Comparison of ENCODE assay signal across 15 cellular contexts in the genomic region with DNA sequence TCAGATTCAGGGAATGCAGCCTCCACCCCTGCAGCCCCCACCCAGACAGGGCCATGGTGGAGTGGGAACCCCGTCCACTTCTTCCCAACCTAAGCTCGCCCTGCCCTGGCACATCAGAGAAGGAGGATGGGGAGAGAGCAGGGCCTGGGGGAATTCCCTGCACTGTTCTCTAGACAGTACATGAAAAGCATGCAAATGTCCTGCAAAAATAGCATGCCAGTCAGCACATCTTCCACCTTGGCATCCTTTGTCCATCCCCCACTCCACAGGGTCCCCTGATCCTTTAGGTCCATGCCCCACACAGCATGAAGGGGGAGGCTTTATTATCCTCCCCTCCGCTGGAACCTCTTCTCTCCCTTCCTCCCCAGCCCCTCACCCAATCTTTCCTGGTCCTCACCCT. TPM values are rescaled to one million over a fixed set of nuclear protein-coding genes. Genes with fewer than 3 reads are reported as not detected.
DNase-seq lines count a peak whose midpoint lies in the region; ATAC-seq and TF ChIP-seq lines count a peak whose summit lies in the region.
"Had no signal": no experiment of that assay in that cellular context is flagged by ENCODE, and none has a peak within 500 bp of the region (broad histone marks: within the 10 kb centered on the region; RNA-seq: fewer than 3 reads in every experiment).

No MANE protein-coding gene starts in this region.

- no peak for TF ChIP-seq CTCF in GM12865 (IDR thresholded peaks at IDR 0.05; ENCODE audit: insufficient read depth, low read depth, low read length, missing control alignments)

- peak; percentile 73 for ATAC-seq in GM19023 (IDR thresholded peaks at IDR 0.05; ENCODE audit: unreplicated experiment)
- ATAC-seq in HG02610 (IDR thresholded peaks at IDR 0.05; ENCODE audit: unreplicated experiment) = peak; percentile 92
- peak; percentile 75 for ATAC-seq in HG03565 (IDR thresholded peaks at IDR 0.05; ENCODE audit: unreplicated experiment)

- no peak overlapping the region for H3K4me3 ChIP-seq in GM12865 (ENCODE audit: low read depth, low read length)
- H3K4me3 ChIP-seq: PC-9, thoracic aorta had no signal

- DNase-seq in GM12865 (ENCODE audit: low read depth) (peak; percentile 53), SK-N-DZ (ENCODE audit: low spot score) (no peak), GDM1 (lab: John Stamatoyannopoulos, UW) (no peak), GM03348 (ENCODE audit: low spot score) (no peak)
- no peak for DNase-seq in central memory CD4-positive, alpha-beta T cell
- DNase-seq: erythroblast, NCI-H2081 treated with DMSO at 0.1 percent for 48 hours, PC-9, T1000 had no signal

RNA-seq across cellular contexts. Expression of a gene that starts 35.0 kb away (rescaled TPM):
- polyA plus RNA-seq in SK-N-DZ (2014; cell fraction: cytosol; rRNA removed) = 0.03 and 0.13 TPM in 2 replicates
- polyA plus RNA-seq in SK-N-DZ (2014; cell fraction: nucleus; rRNA removed) = not detected in 2 replicates
- polyA plus RNA-seq: BJ, IgD-negative memory B cell had no signal

RNA-seq across cellular contexts. Expression of a gene that starts 52.0 kb away (rescaled TPM):
- polyA plus RNA-seq in SK-N-DZ (2014; cell fraction: cytosol; rRNA removed) = 2.3 and 2.4 TPM in 2 replicates
- 1.5 and 1.6 TPM in 2 replicates for polyA plus RNA-seq in SK-N-DZ (2014; cell fraction: nucleus; rRNA removed)
